ENCODE assay signal across 1 cellular context in the genomic region with DNA sequence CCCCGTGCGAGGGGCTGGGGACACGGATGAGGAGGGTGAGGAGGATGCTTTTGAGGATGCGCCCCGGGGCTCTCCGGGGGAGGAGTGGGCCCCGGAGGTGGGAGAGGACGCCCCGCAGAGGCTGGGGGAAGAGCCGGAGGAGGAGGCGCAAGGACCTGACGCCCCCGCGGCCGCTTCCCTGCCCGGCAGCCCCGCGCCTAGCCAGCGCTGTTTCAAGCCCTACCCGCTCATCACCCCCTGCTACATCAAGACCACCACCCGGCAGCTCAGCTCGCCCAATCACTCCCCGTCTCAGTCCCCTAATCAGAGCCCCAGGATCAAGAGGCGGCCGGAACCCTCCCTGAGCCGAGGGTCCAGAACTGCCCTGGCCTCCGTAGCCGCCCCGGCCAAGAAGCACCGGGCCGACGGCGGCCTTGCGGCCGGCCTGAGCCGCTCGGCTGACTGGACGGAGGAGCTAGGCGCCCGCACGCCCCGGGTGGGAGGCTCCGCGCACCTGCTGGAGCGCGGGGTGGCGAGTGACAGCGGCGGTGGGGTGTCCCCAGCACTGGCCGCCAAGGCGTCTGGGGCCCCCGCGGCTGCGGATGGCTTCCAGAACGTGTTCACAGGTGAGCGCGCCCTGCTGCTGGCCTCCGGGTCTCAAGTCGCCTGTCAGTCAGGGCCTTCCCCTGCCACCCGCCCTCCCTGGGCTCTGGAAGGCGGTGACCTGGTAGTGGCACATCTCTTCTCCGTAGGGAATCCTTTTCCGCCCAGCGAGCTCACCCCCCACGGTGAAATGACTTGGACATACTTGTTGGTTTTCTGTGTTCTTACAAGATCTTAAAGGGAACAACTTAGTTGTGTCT.
TF ChIP-seq lines count a peak whose summit lies in the region.

No MANE protein-coding gene starts in this region.

TF ChIP-seq in HEK293, 187 proteins besides CTCF, POLR2A, EP300 and RAD21 (continued from another document and continues in another):
- TF ChIP-seq PRDM4 (tag by site-specific recombination; IDR thresholded peaks at IDR 0.05) = no peak
- peak; percentile 72; the same call in 1 of the 2 replicates for TF ChIP-seq HOXC10 (CRISPR knock-in tag; IDR thresholded peaks at IDR 0.05)
- TF ChIP-seq MYNN (tag by site-specific recombination; IDR thresholded peaks at IDR 0.05; ENCODE audit: borderline replicate concordance) = no peak
- TF ChIP-seq ZNF843 (tag by site-specific recombination; IDR thresholded peaks at IDR 0.05) = no peak
- no peak for TF ChIP-seq ZNF214 (tag by site-specific recombination; IDR thresholded peaks at IDR 0.05; ENCODE audit: borderline replicate concordance)
- TF ChIP-seq ZNF146 (tag by site-specific recombination; IDR thresholded peaks at IDR 0.05) = no peak; the same call in 1 of the 2 replicates
- TF ChIP-seq GFI1B (tag by site-specific recombination; IDR thresholded peaks at IDR 0.05) = no peak
- no peak for TF ChIP-seq ELK4 (IDR thresholded peaks at IDR 0.05; ENCODE audit: borderline replicate concordance, low read depth, low read length)
- no peak; the same call in 1 of the 2 replicates for TF ChIP-seq ZBTB7A (tag by site-specific recombination; IDR thresholded peaks at IDR 0.05; ENCODE audit: low read depth)
- no peak for TF ChIP-seq ZNF544 (tag by site-specific recombination; IDR thresholded peaks at IDR 0.05)
- no peak for TF ChIP-seq ZNF202 (tag by site-specific recombination; IDR thresholded peaks at IDR 0.05; ENCODE audit: borderline replicate concordance)
- no peak for TF ChIP-seq ZSCAN4 (tag by site-specific recombination; IDR thresholded peaks at IDR 0.05)
- TF ChIP-seq YY1 (tag by site-specific recombination; IDR thresholded peaks at IDR 0.05) = no peak
- TF ChIP-seq ZNF610 (tag by site-specific recombination; IDR thresholded peaks at IDR 0.05; ENCODE audit: borderline replicate concordance) = no peak; the same call in 1 of the 2 replicates
- TF ChIP-seq SETDB1 (IDR thresholded peaks at IDR 0.05; ENCODE audit: insufficient read length, low read length) = no peak
- TF ChIP-seq ZNF416 (tag by site-specific recombination; IDR thresholded peaks at IDR 0.05) = no peak
- TF ChIP-seq ZNF132 (tag by site-specific recombination; IDR thresholded peaks at IDR 0.05; ENCODE audit: borderline replicate concordance) = no peak
- no peak for TF ChIP-seq ZNF404 (tag by site-specific recombination; IDR thresholded peaks at IDR 0.05)
- TF ChIP-seq ZIC2 (tag by site-specific recombination; IDR thresholded peaks at IDR 0.05) = peak; percentile 91
- TF ChIP-seq ZNF121 (tag by site-specific recombination; IDR thresholded peaks at IDR 0.05) = no peak; the same call in 1 of the 2 replicates
- 0 out of 2 replicates have a peak, but pooled peaks have one; percentile 12 for TF ChIP-seq ZNF449 (tag by site-specific recombination; IDR thresholded peaks at IDR 0.05)
- TF ChIP-seq, protein P1, sequence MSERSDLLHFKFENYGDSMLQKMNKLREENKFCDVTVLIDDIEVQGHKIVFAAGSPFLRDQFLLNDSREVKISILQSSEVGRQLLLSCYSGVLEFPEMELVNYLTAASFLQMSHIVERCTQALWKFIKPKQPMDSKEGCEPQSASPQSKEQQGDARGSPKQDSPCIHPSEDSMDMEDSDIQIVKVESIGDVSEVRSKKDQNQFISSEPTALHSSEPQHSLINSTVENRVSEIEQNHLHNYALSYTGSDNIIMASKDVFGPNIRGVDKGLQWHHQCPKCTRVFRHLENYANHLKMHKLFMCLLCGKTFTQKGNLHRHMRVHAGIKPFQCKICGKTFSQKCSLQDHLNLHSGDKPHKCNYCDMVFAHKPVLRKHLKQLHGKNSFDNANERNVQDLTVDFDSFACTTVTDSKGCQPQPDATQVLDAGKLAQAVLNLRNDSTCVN (tag by site-specific recombination; optimal IDR thresholded peaks at IDR 0.05) = peak; percentile 92
- TF ChIP-seq ZNF211 (tag by site-specific recombination; IDR thresholded peaks at IDR 0.05; ENCODE audit: low read depth) = no peak
- no peak for TF ChIP-seq ZNF311 (tag by site-specific recombination; IDR thresholded peaks at IDR 0.05; ENCODE audit: borderline replicate concordance)
- TF ChIP-seq ZNF341 (tag by site-specific recombination; IDR thresholded peaks at IDR 0.05; ENCODE audit: low read depth) = peak; percentile 96
- no peak for TF ChIP-seq KLF9 (tag by site-specific recombination; IDR thresholded peaks at IDR 0.05; ENCODE audit: low read depth)
- TF ChIP-seq BCL11B (tag by site-specific recombination; IDR thresholded peaks at IDR 0.05; ENCODE audit: low read depth) = peak; percentile 73; the same call in 1 of the 2 replicates
- TF ChIP-seq KLF8 (tag by site-specific recombination; IDR thresholded peaks at IDR 0.05) = 0 out of 2 replicates have a peak, but pooled peaks have one; percentile 41
- TF ChIP-seq ZXDB (tag by site-specific recombination; IDR thresholded peaks at IDR 0.05) = no peak; the same call in 1 of the 2 replicates
- TF ChIP-seq ZNF513 (tag by site-specific recombination; IDR thresholded peaks at IDR 0.05) = no peak
- no peak; the same call in 1 of the 2 replicates for TF ChIP-seq ZNF18 (tag by site-specific recombination; IDR thresholded peaks at IDR 0.05)
- TF ChIP-seq ZNF645 (tag by site-specific recombination; IDR thresholded peaks at IDR 0.05) = peak; percentile 79; the same call in 1 of the 2 replicates
- TF ChIP-seq HIC1 (tag by site-specific recombination; IDR thresholded peaks at IDR 0.05) = peak; percentile 77
- TF ChIP-seq, protein P2, sequence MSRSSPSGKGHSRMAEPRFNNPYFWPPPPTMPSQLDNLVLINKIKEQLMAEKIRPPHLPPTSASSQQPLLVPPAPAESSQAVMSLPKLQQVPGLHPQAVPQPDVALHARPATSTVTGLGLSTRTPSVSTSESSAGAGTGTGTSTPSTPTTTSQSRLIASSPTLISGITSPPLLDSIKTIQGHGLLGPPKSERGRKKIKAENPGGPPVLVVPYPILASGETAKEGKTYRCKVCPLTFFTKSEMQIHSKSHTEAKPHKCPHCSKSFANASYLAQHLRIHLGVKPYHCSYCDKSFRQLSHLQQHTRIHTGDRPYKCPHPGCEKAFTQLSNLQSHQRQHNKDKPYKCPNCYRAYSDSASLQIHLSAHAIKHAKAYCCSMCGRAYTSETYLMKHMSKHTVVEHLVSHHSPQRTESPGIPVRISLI (tag by site-specific recombination; IDR thresholded peaks at IDR 0.05) = no peak
